Comparison of ENCODE assay signal across 17 cellular contexts in genomic region chr2:11998626-11999378, GRCh38.
DNase-seq lines count a peak whose midpoint lies in the region; ATAC-seq and TF ChIP-seq lines count a peak whose summit lies in the region.
"Had no signal": no experiment of that assay in that cellular context is flagged by ENCODE, and none has a peak within 500 bp of the region (broad histone marks: within the 10 kb centered on the region; RNA-seq: fewer than 3 reads in every experiment).

No MANE protein-coding gene starts in this region.

- H3K9me3 ChIP-seq in MM.1S (replicated peaks; ENCODE audit: insufficient read depth, low read length) (no peaks in the 10 kb centered on the region), right atrium auricular region (peaks cover 0 to 9% of the 10 kb centered on the region in 2 donors)
- H3K9me3 ChIP-seq: A549, gastrocnemius medialis had no signal

- no peak overlapping the region for H3K4me2 ChIP-seq in MM.1S (ENCODE audit: low read depth, low read length)
- H3K4me2 ChIP-seq: A549 had no signal

- H3K27me3 ChIP-seq in MM.1S (replicated peaks; ENCODE audit: insufficient read depth, low read length) (no peaks in the 10 kb centered on the region), right atrium auricular region (no peaks in the 10 kb centered on the region)
- H3K27me3 ChIP-seq: gastrocnemius medialis, upper lobe of left lung had no signal

- H3K79me2 ChIP-seq in MM.1S (ENCODE audit: low read length) = no peaks in the 10 kb centered on the region

- no peak overlapping the region for H2AFZ ChIP-seq in MM.1S (ENCODE audit: low read length)

- peak; percentile 60 for ATAC-seq in GM21390 (IDR thresholded peaks at IDR 0.05; ENCODE audit: unreplicated experiment)
- peak; percentile 58 for ATAC-seq in HG03342 (IDR thresholded peaks at IDR 0.05; ENCODE audit: unreplicated experiment)
- ATAC-seq: A549, gastrocnemius medialis, left colon had no signal

- no peaks in the 10 kb centered on the region for H4K20me1 ChIP-seq in MM.1S (ENCODE audit: insufficient read depth, low read length)

- H3K4me3 ChIP-seq in MM.1S (ENCODE audit: low read length) (no peak overlapping the region), right atrium auricular region (no peak overlapping the region)
- H3K4me3 ChIP-seq: A549, gastrocnemius medialis, upper lobe of left lung had no signal

- DNase-seq in AG20443 (ENCODE audit: low spot score) = peak; percentile 30
- peak; percentile 21 for DNase-seq in amniotic epithelial cell (ENCODE audit: low read depth)
- no peak for DNase-seq in MM.1S
- DNase-seq in OCI-M2 (lab: John Stamatoyannopoulos, UW; ENCODE audit: unreplicated experiment) = no peak
- no peak for DNase-seq in DMS 273 treated with DMSO at 0.1 percent for 48 hours (lab: John Stamatoyannopoulos, UW)
- DNase-seq in right atrium auricular region (ENCODE audit: low spot score) = no peak
- DNase-seq: aorta, DMS153, gastrocnemius medialis, left colon, NCI-H1105 treated with DMSO at 0.1 percent for 48 hours, nephron progenitor cell, upper lobe of left lung had no signal

- H3K27ac ChIP-seq in MM.1S (ENCODE audit: low read length) (no peak overlapping the region), right atrium auricular region (no peak overlapping the region)
- H3K27ac ChIP-seq: A549, gastrocnemius medialis, RWPE1, upper lobe of left lung had no signal

- H3K4me1 ChIP-seq in MM.1S (ENCODE audit: low read length) (no peaks in the 10 kb centered on the region), right atrium auricular region (no peaks in the 10 kb centered on the region)
- H3K4me1 ChIP-seq: A549, gastrocnemius medialis, upper lobe of left lung had no signal

- H3K9ac ChIP-seq in MM.1S (ENCODE audit: low read length) = no peak overlapping the region

- H3F3A ChIP-seq in MM.1S (ENCODE audit: insufficient read depth, low read length) = no peaks in the 10 kb centered on the region

- H3K36me3 ChIP-seq in MM.1S (replicated peaks; ENCODE audit: insufficient read depth, low read length) = no peaks in the 10 kb centered on the region
- H3K36me3 ChIP-seq in right atrium auricular region = no peaks in the 10 kb centered on the region
- H3K36me3 ChIP-seq: gastrocnemius medialis, upper lobe of left lung had no signal

- H3K9me2 ChIP-seq in MM.1S (replicated peaks; ENCODE audit: insufficient read depth, low read length) = no peaks in the 10 kb centered on the region

- no peak for TF ChIP-seq CTCF in MM.1S (IDR thresholded peaks at IDR 0.05; ENCODE audit: low read length)
- no peak for TF ChIP-seq CTCF in right atrium auricular region (IDR thresholded peaks at IDR 0.05)

Comparison
In these comparisons a context has a peak if more than half of its experiments do, and no peak if none do; other contexts are left out.
1. DNase-seq: peak in AG20443 (single experiment) and amniotic epithelial cell (single experiment); none in MM.1S (single experiment), OCI-M2 (single experiment), DMS 273 treated with DMSO at 0.1 percent for 48 hours (single experiment) and right atrium auricular region (single experiment).